Comparison of ENCODE assay signal across 25 cellular contexts in the genomic region with DNA sequence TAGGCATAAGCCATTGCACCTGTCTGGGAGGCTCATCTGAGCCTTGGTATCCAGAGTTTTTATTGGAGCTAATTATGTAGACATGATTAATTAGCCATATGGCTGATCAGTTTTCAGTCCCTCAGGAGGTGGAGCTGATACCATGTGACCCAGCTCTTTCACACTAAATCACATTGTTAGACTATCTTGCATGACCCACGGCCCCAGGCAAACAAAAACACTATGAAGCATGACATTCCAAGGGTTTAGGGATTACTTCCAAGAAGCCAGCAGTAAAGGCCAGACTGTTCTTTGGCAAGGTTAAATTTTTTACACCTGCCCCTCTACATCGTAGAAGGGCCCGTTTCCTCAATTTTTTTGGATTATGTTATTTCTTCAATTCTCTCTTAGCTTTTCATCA. TPM values are rescaled to one million over a fixed set of nuclear protein-coding genes. Genes with fewer than 3 reads are reported as not detected.
DNase-seq lines count a peak whose midpoint lies in the region; ATAC-seq and TF ChIP-seq lines count a peak whose summit lies in the region.
"Had no signal": no experiment of that assay in that cellular context is flagged by ENCODE, and none has a peak within 500 bp of the region (broad histone marks: within the 10 kb centered on the region; RNA-seq: fewer than 3 reads in every experiment).

No MANE protein-coding gene starts in this region.

- H3K4me3 ChIP-seq in Caco-2 (ENCODE audit: low read depth, low read length), result no peak overlapping the region
- H3K4me3 ChIP-seq in neural progenitor cell, result no peak overlapping the region
- H3K4me3 ChIP-seq: GM12878, GM23248 had no signal

- H3K4me1 Mint-ChIP-seq in Caco-2 (ENCODE audit: low read depth, unreplicated experiment) (peaks cover 17% of the 10 kb centered on the region), neural progenitor cell (peaks cover 12% of the 10 kb centered on the region)

- peaks cover 24% of the 10 kb centered on the region for H3F3A ChIP-seq in neural progenitor cell (ENCODE audit: low read depth)

- H3K9me3 ChIP-seq in Caco-2, result no peaks in the 10 kb centered on the region
- no peaks in the 10 kb centered on the region for H3K9me3 ChIP-seq in neural progenitor cell (ENCODE audit: low read depth)
- H3K9me3 ChIP-seq: BE2C, SK-N-SH had no signal

- H3K4me3 Mint-ChIP-seq in Caco-2 (ENCODE audit: unreplicated experiment) (peak overlapping the region; percentile 11), neural progenitor cell (no peak overlapping the region)
- H3K4me3 Mint-ChIP-seq: CD4-positive, alpha-beta T cell had no signal

- POLR2A ChIA-PET in Caco-2 (lab: Charles Lee), result interaction anchor here (0.6 to 0.9 kb wide), 2 partner anchors 26 to 615 kb away, joined by 4 to 7 read pairs; partner anchors contain the start of gene PPP2CA

- no peaks in the 10 kb centered on the region for H3K79me2 ChIP-seq in neural progenitor cell (ENCODE audit: low read depth)

- H3K9me3 Mint-ChIP-seq in Caco-2 (ENCODE audit: unreplicated experiment), result no peaks in the 10 kb centered on the region
- no peaks in the 10 kb centered on the region for H3K9me3 Mint-ChIP-seq in neural progenitor cell
- H3K9me3 Mint-ChIP-seq: CD4-positive, alpha-beta T cell had no signal

- no peak for TF ChIP-seq CTCF in Caco-2 (IDR thresholded peaks at IDR 0.05; ENCODE audit: insufficient read depth in 1 of 2, low read depth in 1 of 2, low read length in 1 of 2, severe bottlenecking in 1 of 2, unreplicated experiment in 1 of 2)
- TF ChIP-seq CTCF in neural progenitor cell (IDR thresholded peaks at IDR 0.05), result no peak

- H3K36me3 Mint-ChIP-seq in Caco-2 (ENCODE audit: insufficient read depth, unreplicated experiment) (peaks cover 86% of the 10 kb centered on the region), neural progenitor cell (peaks cover 18% of the 10 kb centered on the region)

- no peaks in the 10 kb centered on the region for H3K27me3 Mint-ChIP-seq in Caco-2 (ENCODE audit: insufficient read depth, unreplicated experiment)
- H3K27me3 Mint-ChIP-seq in neural progenitor cell (ENCODE audit: insufficient read depth, low read depth), result peaks cover 5% of the 10 kb centered on the region
- H3K27me3 Mint-ChIP-seq: CD4-positive, alpha-beta T cell had no signal

- H2AFZ ChIP-seq in neural progenitor cell (replicated peaks), result no peak overlapping the region
- H2AFZ ChIP-seq: GM23248 had no signal

- no peaks in the 10 kb centered on the region for H4K20me1 ChIP-seq in neural progenitor cell (ENCODE audit: low read depth)

- DNase-seq in Caco-2 (peak; percentile 69), M059J (ENCODE audit: low read depth) (peak; percentile 50), astrocyte of the hippocampus (ENCODE audit: low read depth, low spot score) (peak; percentile 17), neural progenitor cell (ENCODE audit: low spot score) (peak; percentile 10), NCI-H2107 treated with DMSO at 0.1 percent for 48 hours (lab: John Stamatoyannopoulos, UW; ENCODE audit: unreplicated experiment) (no peak), NCI-H2107 (lab: John Stamatoyannopoulos, UW) (no peak)
- DNase-seq in stimulated activated CD4-positive, alpha-beta T cell treated with anti-CD3 and anti-CD28 coated beads, Interleukin-1b, Interleukin-23, amount 100 ng/mL, for 48 hours, result no peak
- DNase-seq: BE2C; Calu3; CD4-positive, alpha-beta T cell; GDM1; GM23248; MM.1S; NCI-H1105; NCI-H1694; NCI-H345; NCI-H748 treated with DMSO at 0.1 percent for 48 hours; PC-3; SK-N-SH; T-helper 1 cell had no signal

- no peak overlapping the region for H3K9ac ChIP-seq in neural progenitor cell
- H3K9ac ChIP-seq: GM23248, SK-N-SH had no signal

- no peak overlapping the region for H3K4me2 ChIP-seq in neural progenitor cell
- H3K4me2 ChIP-seq: SK-N-SH had no signal

- H3K27me3 ChIP-seq in Caco-2 (replicated peaks; ENCODE audit: control insufficient read depth, insufficient read depth, low read length) (no peaks in the 10 kb centered on the region), neural progenitor cell (no peaks in the 10 kb centered on the region)
- H3K27me3 ChIP-seq: BE2C had no signal

- H3K36me3 ChIP-seq in Caco-2 (ENCODE audit: control insufficient read depth, insufficient read depth, low read length) (no peaks in the 10 kb centered on the region; the same call in 1 of the 2 replicates), neural progenitor cell (peaks cover 3% of the 10 kb centered on the region)

- intact Hi-C loops in Caco-2 (cut with micrococcal nuclease; ENCODE audit: unreplicated experiment), result no loop called here

- BruUV-seq in Caco-2 (replicated peaks; lab: Mats Ljungman, UMichigan), result no TSS peak

- H3K4me1 ChIP-seq in Caco-2, result peaks cover 29% of the 10 kb centered on the region
- H3K4me1 ChIP-seq in neural progenitor cell, result peaks cover 3% of the 10 kb centered on the region

- H3K27ac Mint-ChIP-seq in Caco-2 (ENCODE audit: unreplicated experiment) (peak overlapping the region; percentile 70), neural progenitor cell (peak overlapping the region; percentile 74)
- H3K27ac Mint-ChIP-seq: CD4-positive, alpha-beta T cell had no signal

- H3K27ac ChIP-seq in neural progenitor cell, result no peak overlapping the region
- H3K27ac ChIP-seq: 22Rv1, GM23248 had no signal

- CTCF ChIA-PET in Caco-2 (lab: Charles Lee), result interaction anchor here (0.6 kb wide), 1 partner anchor 27 kb away, joined by 5 read pairs; no protein-coding TSS in a partner anchor

- no peak for ATAC-seq in HG03469 (IDR thresholded peaks at IDR 0.05; ENCODE audit: unreplicated experiment)
- ATAC-seq: GM12878, HCT116, PC-3, Right ventricle myocardium inferior had no signal

RNA-seq across cellular contexts. Expression of gene C5orf24, which starts 5.0 kb away (rescaled TPM):
- total RNA-seq in Caco-2 (2022), result 41.2 and 48.7 TPM in 2 replicates
- total RNA-seq in M059J (2014; rRNA removed; shearing (Covaris generic)), result 39.2 and 44.3 TPM in 2 replicates
- 46.5 and 53.3 TPM in 2 replicates for total RNA-seq in neural progenitor cell (ENCODE audit: low replicate concordance)

RNA-seq across cellular contexts. Expression of gene TXNDC15, which starts 33.4 kb away (rescaled TPM):
- total RNA-seq in Caco-2 (2022) (31.4 and 39.6 TPM in 2 replicates), neural progenitor cell (ENCODE audit: low replicate concordance) (36.6 and 52.2 TPM in 2 replicates)
- 90.4 and 95.7 TPM in 2 replicates for total RNA-seq in M059J (2014; rRNA removed; shearing (Covaris generic))

Comparison
In these comparisons a context has a peak if more than half of its experiments do, and no peak if none do; other contexts are left out.
1. DNase-seq: peak in Caco-2 (2 of 2), M059J (single experiment), astrocyte of the hippocampus (single experiment) and neural progenitor cell (single experiment); none in NCI-H2107 treated with DMSO at 0.1 percent for 48 hours (single experiment), stimulated activated CD4-positive, alpha-beta T cell treated with anti-CD3 and anti-CD28 coated beads, Interleukin-1b, Interleukin-23, amount 100 ng/mL, for 48 hours (single experiment) and NCI-H2107 (single experiment).